1 cellular context compared by ENCODE assay signal in the genomic region with DNA sequence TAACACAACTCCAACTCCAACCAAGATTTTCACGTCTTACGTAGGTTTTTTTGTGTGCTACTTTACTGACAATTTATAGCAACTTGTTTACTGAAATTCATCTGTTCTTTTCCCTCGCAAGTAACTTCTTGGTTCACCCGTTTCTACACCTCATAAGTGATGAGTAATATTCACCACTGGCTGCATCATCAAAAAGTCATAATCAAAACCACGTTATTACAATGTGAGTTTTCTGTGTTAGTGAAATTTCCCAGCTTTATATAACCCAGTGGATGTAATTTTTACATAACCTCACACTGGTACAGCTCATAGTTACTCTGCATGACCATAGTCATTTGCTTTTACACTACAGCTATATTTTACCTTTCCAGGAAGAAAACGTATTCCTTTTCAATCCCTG.
A peak's percentile ranks its signal among the peaks of the same experiment; 100 is the strongest.
TF ChIP-seq lines count a peak whose summit lies in the region.

No MANE protein-coding gene starts in this region.

TF ChIP-seq in SK-N-SH, 30 proteins besides CTCF, POLR2A, EP300 and RAD21 (continued from another document):
- TF ChIP-seq RFX5 (IDR thresholded peaks at IDR 0.05; ENCODE audit: low read length) (no peak), RXRA (IDR thresholded peaks at IDR 0.05; ENCODE audit: borderline replicate concordance, low read depth) (no peak), POLR2AphosphoS5 (IDR thresholded peaks at IDR 0.05; ENCODE audit: low read depth, low read length) (no peak), TAF1 (IDR thresholded peaks at IDR 0.05; ENCODE audit: borderline replicate concordance, low read depth, low read length) (no peak), JUND (IDR thresholded peaks at IDR 0.05) (peak; percentile 48; the same call in 1 of the 2 replicates), SMC3 (IDR thresholded peaks at IDR 0.05; ENCODE audit: low read depth, low read length) (no peak), MEF2A (IDR thresholded peaks at IDR 0.05; ENCODE audit: borderline replicate concordance, low read depth) (no peak)
- TF ChIP-seq, protein P1, sequence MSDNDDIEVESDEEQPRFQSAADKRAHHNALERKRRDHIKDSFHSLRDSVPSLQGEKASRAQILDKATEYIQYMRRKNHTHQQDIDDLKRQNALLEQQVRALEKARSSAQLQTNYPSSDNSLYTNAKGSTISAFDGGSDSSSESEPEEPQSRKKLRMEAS (IDR thresholded peaks at IDR 0.05; ENCODE audit: low read depth) = no peak
